Comparison of ENCODE assay signal across 1 cellular context in the genomic region with DNA sequence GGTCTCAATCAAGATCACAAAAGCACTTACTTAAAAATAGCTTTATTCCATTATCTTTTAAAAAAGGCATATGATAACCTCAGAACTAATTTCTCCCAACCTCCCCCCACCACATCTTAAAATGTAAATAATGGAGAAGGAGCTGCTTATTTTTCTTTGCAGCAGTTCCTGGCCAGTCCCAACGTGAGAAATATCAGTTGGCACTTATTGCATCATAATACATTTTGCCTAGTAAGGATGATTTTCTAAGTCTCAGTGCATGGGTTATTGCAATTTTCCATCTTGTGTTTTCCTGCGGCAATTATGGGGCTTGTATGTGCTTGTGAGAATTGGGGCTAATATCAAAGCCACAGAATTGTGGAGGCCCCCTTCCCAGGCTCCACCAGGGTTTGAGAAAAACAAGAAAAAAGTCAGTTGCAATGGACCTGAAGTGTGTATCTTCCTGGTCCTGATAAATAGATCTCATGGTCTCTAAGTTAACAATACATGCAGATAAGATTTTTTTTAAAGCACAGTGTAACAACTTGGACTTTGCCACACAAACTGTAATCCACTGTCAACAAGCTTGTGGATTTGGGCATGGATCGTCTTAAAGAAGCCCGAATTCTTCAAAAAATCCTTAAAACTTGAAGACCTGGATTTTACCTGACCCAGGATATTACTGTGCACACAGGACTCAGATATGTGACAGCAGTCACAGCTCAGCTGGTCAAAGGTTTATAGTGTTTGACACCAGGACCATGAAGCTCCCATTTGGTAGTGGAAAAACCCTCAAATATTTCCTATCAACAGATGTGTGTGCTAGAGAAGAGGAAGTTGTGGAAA.
A peak's percentile ranks its signal among the peaks of the same experiment; 100 is the strongest.
TF ChIP-seq lines count a peak whose summit lies in the region.

No MANE protein-coding gene starts in this region.

TF ChIP-seq in IMR-90, 13 proteins besides CTCF, POLR2A, EP300 and RAD21:
- TF ChIP-seq RCOR1 (IDR thresholded peaks at IDR 0.05; ENCODE audit: insufficient replicate concordance, low read length) (no peak), MAFK (IDR thresholded peaks at IDR 0.05; ENCODE audit: low read depth, low read length) (0 out of 2 replicates have a peak, but pooled peaks have one; percentile 42), NFE2L2 (IDR thresholded peaks at IDR 0.05; ENCODE audit: low read depth, low read length) (peak; percentile 78; the same call in 1 of the 2 replicates), RFX5 (IDR thresholded peaks at IDR 0.05; ENCODE audit: low read depth, low read length) (no peak), SMC3 (IDR thresholded peaks at IDR 0.05; ENCODE audit: low read depth, low read length) (no peak), BHLHE40 (IDR thresholded peaks at IDR 0.05; ENCODE audit: low read depth, low read length) (no peak), CEBPB (IDR thresholded peaks at IDR 0.05; ENCODE audit: low read depth, low read length) (peak; percentile 97), MAZ (IDR thresholded peaks at IDR 0.05; ENCODE audit: borderline replicate concordance, low read depth, low read length) (no peak)
- TF ChIP-seq, protein P1, sequence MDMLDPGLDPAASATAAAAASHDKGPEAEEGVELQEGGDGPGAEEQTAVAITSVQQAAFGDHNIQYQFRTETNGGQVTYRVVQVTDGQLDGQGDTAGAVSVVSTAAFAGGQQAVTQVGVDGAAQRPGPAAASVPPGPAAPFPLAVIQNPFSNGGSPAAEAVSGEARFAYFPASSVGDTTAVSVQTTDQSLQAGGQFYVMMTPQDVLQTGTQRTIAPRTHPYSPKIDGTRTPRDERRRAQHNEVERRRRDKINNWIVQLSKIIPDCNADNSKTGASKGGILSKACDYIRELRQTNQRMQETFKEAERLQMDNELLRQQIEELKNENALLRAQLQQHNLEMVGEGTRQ (IDR thresholded peaks at IDR 0.05; ENCODE audit: low read depth, low read length): no peak
